In genomic region chr17:48382989-48383388, GRCh38 we compare ENCODE assay signal across 34 cellular contexts. TPM values are rescaled to one million over a fixed set of nuclear protein-coding genes. Genes with fewer than 3 reads are reported as not detected.
DNase-seq lines count a peak whose midpoint lies in the region; ATAC-seq and TF ChIP-seq lines count a peak whose summit lies in the region.
"Had no signal": no experiment of that assay in that cellular context is flagged by ENCODE, and none has a peak within 500 bp of the region (broad histone marks: within the 10 kb centered on the region; RNA-seq: fewer than 3 reads in every experiment).

No MANE protein-coding gene starts in this region.

- H3K27ac ChIP-seq in esophagus squamous epithelium = no peak overlapping the region
- H3K27ac ChIP-seq: BLaER1, psoas muscle, testis had no signal

- DNase-seq in NOMO-1 treated with DMSO at 0.1 percent for 48 hours (lab: John Stamatoyannopoulos, UW; ENCODE audit: unreplicated experiment) (peak; percentile 15), NOMO-1 (lab: John Stamatoyannopoulos, UW; ENCODE audit: unreplicated experiment in 2 of 2) (no peak), NCI-H146 (lab: John Stamatoyannopoulos, UW) (peak; percentile 65), RKO (ENCODE audit: low spot score) (peak; percentile 12), medulla oblongata (ENCODE audit: extremely low spot score) (no peak), esophagus squamous epithelium (lab: John Stamatoyannopoulos, UW) (no peak)
- no peak for DNase-seq in naive thymus-derived CD8-positive, alpha-beta T cell
- DNase-seq: activated CD4-positive, alpha-beta memory T cell treated with anti-CD3 and anti-CD28 coated beads, Interleukin-2, amount 10 ng/mL, durations not matched to agents 7 days and 5 days; activated CD4-positive, alpha-beta T cell treated with anti-CD3 and anti-CD28 coated beads for 1 hour; activated CD8-positive, alpha-beta memory T cell treated with anti-CD3 and anti-CD28 coated beads, Interleukin-2, amount 50 U/mL, for 4 hours; activated naive CD4-positive, alpha-beta T cell treated with Interleukin-2 at 50 U/mL for 16 hours; caudate nucleus; DMS79; foreskin fibroblast; GF-D8; islet precursor cell; left ventricle myocardium superior; midbrain; natural killer cell; NCI-H1092; NCI-H2029 treated with DMSO at 0.1 percent for 48 hours; NK-92 treated with Interleukin-12 subunit alpha and Interleukin-12 subunit beta, amount 100 ng/mL, for 24 hours; nucleus accumbens; psoas muscle; SIG-M5; stimulated activated CD8-positive, alpha-beta memory T cell treated with anti-CD3 and anti-CD28 coated beads, Interleukin-4, amount 100 ng/mL, for 48 hours; testis had no signal

- 69 to 73% methylated on average over 3 of the region's 3 CpGs for WGBS in esophagus squamous epithelium, 2 donors

- no peak overlapping the region for H3K4me3 Mint-ChIP-seq in naive thymus-derived CD8-positive, alpha-beta T cell
- H3K4me3 Mint-ChIP-seq: activated CD4-positive, alpha-beta memory T cell treated with anti-CD3 and anti-CD28 coated beads, Interleukin-2, amount 10 ng/mL, durations not matched to agents 7 days and 5 days; activated T-helper 1 cell treated with anti-CD3 and anti-CD28 coated beads, Interleukin-12 subunit alpha, Interleukin-12 subunit beta, Interleukin-2, Interleukin-4 antibody, amounts not matched to agents 30 ng/mL and 10 ng/mL and 1 ng/mL, durations not matched to agents 14 hours and 24 hours and 36 hours; dendritic cell treated with granulocyte-macrophage colony-stimulating factor and Interleukin-4, amounts not matched to agents 40 ng/mL and 50 ng/mL, for 4 days; natural killer cell; stimulated activated naive CD8-positive, alpha-beta T cell treated with anti-CD3 and anti-CD28 coated beads, Interleukin-15, Interleukin-2, amounts not matched to agents 100 ng/mL and 50 ng/mL, for 24 hours had no signal

- H3K9me3 Mint-ChIP-seq in naive thymus-derived CD8-positive, alpha-beta T cell = peaks cover 0 to 2% (median 0%) of the 10 kb centered on the region in 9 donors
- H3K9me3 Mint-ChIP-seq: activated CD4-positive, alpha-beta memory T cell treated with anti-CD3 and anti-CD28 coated beads, Interleukin-2, amount 10 ng/mL, durations not matched to agents 7 days and 5 days; activated T-helper 1 cell treated with anti-CD3 and anti-CD28 coated beads, Interleukin-12 subunit alpha, Interleukin-12 subunit beta, Interleukin-2, Interleukin-4 antibody, amounts not matched to agents 30 ng/mL and 10 ng/mL and 1 ng/mL, durations not matched to agents 14 hours and 24 hours and 36 hours; dendritic cell treated with granulocyte-macrophage colony-stimulating factor and Interleukin-4, amounts not matched to agents 40 ng/mL and 50 ng/mL, for 4 days; natural killer cell; stimulated activated naive CD8-positive, alpha-beta T cell treated with anti-CD3 and anti-CD28 coated beads, Interleukin-15, Interleukin-2, amounts not matched to agents 100 ng/mL and 50 ng/mL, for 24 hours had no signal

- H3K4me1 ChIP-seq in esophagus squamous epithelium = no peaks in the 10 kb centered on the region
- H3K4me1 ChIP-seq: psoas muscle, testis had no signal

- no peaks in the 10 kb centered on the region for H3K27me3 Mint-ChIP-seq in naive thymus-derived CD8-positive, alpha-beta T cell
- H3K27me3 Mint-ChIP-seq: activated CD4-positive, alpha-beta memory T cell treated with anti-CD3 and anti-CD28 coated beads, Interleukin-2, amount 10 ng/mL, durations not matched to agents 7 days and 5 days; stimulated activated naive CD8-positive, alpha-beta T cell treated with anti-CD3 and anti-CD28 coated beads, Interleukin-15, Interleukin-2, amounts not matched to agents 100 ng/mL and 50 ng/mL, for 24 hours had no signal

- no peak for TF ChIP-seq CTCF in esophagus squamous epithelium (IDR thresholded peaks at IDR 0.05)

- ATAC-seq in naive thymus-derived CD8-positive, alpha-beta T cell = no peak
- ATAC-seq: esophagus mucosa, left ventricle myocardium superior, natural killer cell, Panc1, psoas muscle, sciatic nerve had no signal

- no peak overlapping the region for H3K27ac Mint-ChIP-seq in naive thymus-derived CD8-positive, alpha-beta T cell
- H3K27ac Mint-ChIP-seq: activated CD4-positive, alpha-beta memory T cell treated with anti-CD3 and anti-CD28 coated beads, Interleukin-2, amount 10 ng/mL, durations not matched to agents 7 days and 5 days; activated T-helper 1 cell treated with anti-CD3 and anti-CD28 coated beads, Interleukin-12 subunit alpha, Interleukin-12 subunit beta, Interleukin-2, Interleukin-4 antibody, amounts not matched to agents 30 ng/mL and 10 ng/mL and 1 ng/mL, durations not matched to agents 14 hours and 24 hours and 36 hours; dendritic cell treated with granulocyte-macrophage colony-stimulating factor and Interleukin-4, amounts not matched to agents 40 ng/mL and 50 ng/mL, for 4 days; stimulated activated naive CD8-positive, alpha-beta T cell treated with anti-CD3 and anti-CD28 coated beads, Interleukin-15, Interleukin-2, amounts not matched to agents 100 ng/mL and 50 ng/mL, for 24 hours had no signal

- no peaks in the 10 kb centered on the region for H3K36me3 ChIP-seq in esophagus squamous epithelium
- H3K36me3 ChIP-seq: BLaER1 had no signal

- H3K36me3 Mint-ChIP-seq in naive thymus-derived CD8-positive, alpha-beta T cell = peaks cover 0 to 76% (median 35%) of the 10 kb centered on the region in 3 donors
- H3K36me3 Mint-ChIP-seq: natural killer cell had no signal

- POLR2A ChIA-PET in naive thymus-derived CD8-positive, alpha-beta T cell (lab: Charles Lee) = interaction anchor here (0.9 kb wide), 1 partner anchor 164 kb away, joined by 7 read pairs; no protein-coding TSS in a partner anchor

- no peak for TF ChIP-seq POLR2A in esophagus squamous epithelium (IDR thresholded peaks at IDR 0.05)

- no peak overlapping the region for H3K4me3 ChIP-seq in esophagus squamous epithelium
- H3K4me3 ChIP-seq: BLaER1, psoas muscle, testis had no signal

- H3K27me3 ChIP-seq in esophagus squamous epithelium = peaks cover 0 to 89% (median 0%) of the 10 kb centered on the region in 4 donors
- H3K27me3 ChIP-seq: BLaER1, testis had no signal

- peaks cover 23 to 59% (median 46%) of the 10 kb centered on the region in 4 donors for H3K4me1 Mint-ChIP-seq in naive thymus-derived CD8-positive, alpha-beta T cell

- no peaks in the 10 kb centered on the region for H3K9me3 ChIP-seq in esophagus squamous epithelium
- H3K9me3 ChIP-seq: BLaER1, psoas muscle, testis had no signal

- intact Hi-C loops in esophagus squamous epithelium (cut with DNase I) = no loop called here

RNA-seq across cellular contexts. Expression of gene SKAP1, which starts 47.0 kb away (rescaled TPM):
- total RNA-seq in naive thymus-derived CD8-positive, alpha-beta T cell = 10 to 100 TPM; 73.0 to 74.6 TPM
- 100 to 1,000 TPM; 223 to 237 (median 230) TPM for polyA plus RNA-seq in naive thymus-derived CD8-positive, alpha-beta T cell
- total RNA-seq in esophagus squamous epithelium = 1 to 10 TPM in 2 of 4 donors, under 1 TPM in 1, not detected in 1; 0.83 to 5.1 (median 3.4) TPM

Comparison
In these comparisons a context has a peak if more than half of its experiments do, and no peak if none do; other contexts are left out.
1. DNase-seq: peak in NOMO-1 treated with DMSO at 0.1 percent for 48 hours (single experiment), NCI-H146 (single experiment) and RKO (single experiment); none in NOMO-1 (0 of 2), naive thymus-derived CD8-positive, alpha-beta T cell (0 of 10), medulla oblongata (single experiment) and esophagus squamous epithelium (single experiment).
2. RNA of gene SKAP1, which starts 47.0 kb away (total RNA-seq): 73.0 to 74.6 TPM in naive thymus-derived CD8-positive, alpha-beta T cell; 0.83 to 5.1 TPM in esophagus squamous epithelium; every median in the first group is over 10 times any median in the second.